8 cellular contexts compared by ENCODE assay signal in genomic region chr5:18745591-18745987, GRCh38.
DNase-seq lines count a peak whose midpoint lies in the region; ATAC-seq and TF ChIP-seq lines count a peak whose summit lies in the region.

No MANE protein-coding gene starts in this region.

- H3K9me3 ChIP-seq in heart left ventricle (peaks cover 0 to 5% (median 0%) of the 10 kb centered on the region in 12 donors), suprapubic skin (no peaks in the 10 kb centered on the region)

- H3K4me3 ChIP-seq in heart left ventricle (peak overlapping the region; percentile 4 to 81 (median 52)), suprapubic skin (peak overlapping the region; percentile 42)

- WGBS in heart left ventricle, 4 donors: 60 to 78% (median 66%) methylated on average over 7 of the region's 7 CpGs
- 90% methylated on average over 7 of the region's 7 CpGs for WGBS in suprapubic skin

- DNase-seq in DMS 273 (lab: John Stamatoyannopoulos, UW; ENCODE audit: unreplicated experiment): peak; percentile 75
- DNase-seq in SHP77 treated with DMSO at 0.1 percent for 48 hours (lab: John Stamatoyannopoulos, UW): peak; percentile 89
- peak; percentile 14 to 59 (median 37) for DNase-seq in heart left ventricle
- no peak for DNase-seq in suprapubic skin (ENCODE audit: low spot score in 2 of 2)
- DNase-seq in nephron progenitor cell: no peak
- DNase-seq in HPDE6-E6E7 (ENCODE audit: extremely low spot score): no peak

- H3K27ac Mint-ChIP-seq in nephron progenitor cell: no peak overlapping the region

- H3K27me3 ChIP-seq in heart left ventricle (no peaks in the 10 kb centered on the region), suprapubic skin (no peaks in the 10 kb centered on the region)

- no peak overlapping the region for H3K4me3 Mint-ChIP-seq in nephron progenitor cell

- peak overlapping the region in 11 of 12 donors; percentile 28 to 90 (median 71) for H3K27ac ChIP-seq in heart left ventricle
- H3K27ac ChIP-seq in suprapubic skin: no peak overlapping the region

- no peak for TF ChIP-seq CTCF in heart left ventricle (IDR thresholded peaks at IDR 0.05)
- TF ChIP-seq CTCF in suprapubic skin (IDR thresholded peaks at IDR 0.05): no peak
- TF ChIP-seq CTCF in nephron progenitor cell (IDR thresholded peaks at IDR 0.05): no peak

- peaks cover 0 to 18% (median 0%) of the 10 kb centered on the region in 12 donors for H3K4me1 ChIP-seq in heart left ventricle
- no peaks in the 10 kb centered on the region for H3K4me1 ChIP-seq in suprapubic skin

- ATAC-seq in GM19452 (IDR thresholded peaks at IDR 0.05; ENCODE audit: unreplicated experiment): peak; percentile 18
- ATAC-seq in HG03442 (IDR thresholded peaks at IDR 0.05; ENCODE audit: unreplicated experiment): peak; percentile 18
- ATAC-seq in heart left ventricle: peak; percentile 38 to 74 (median 46)

- no peak for TF ChIP-seq EP300 in suprapubic skin (IDR thresholded peaks at IDR 0.05)

- no peaks in the 10 kb centered on the region for H3K4me1 Mint-ChIP-seq in nephron progenitor cell

- H3K36me3 ChIP-seq in heart left ventricle: no peaks in the 10 kb centered on the region
- no peaks in the 10 kb centered on the region for H3K36me3 ChIP-seq in suprapubic skin

- H3K27me3 Mint-ChIP-seq in nephron progenitor cell (ENCODE audit: low read depth, poor library complexity): no peaks in the 10 kb centered on the region

- H3K9me3 Mint-ChIP-seq in nephron progenitor cell: peaks cover 10% of the 10 kb centered on the region

- intact Hi-C loops in heart left ventricle (cut with DNase I): no loop called here

- no peak for TF ChIP-seq POLR2A in heart left ventricle (IDR thresholded peaks at IDR 0.05)
- TF ChIP-seq POLR2A in suprapubic skin (IDR thresholded peaks at IDR 0.05): no peak

- H3K36me3 Mint-ChIP-seq in nephron progenitor cell (ENCODE audit: low read depth): no peaks in the 10 kb centered on the region

Comparison
In these comparisons a context has a peak if more than half of its experiments do, and no peak if none do; other contexts are left out.
1. DNase-seq: peak in DMS 273 (single experiment), SHP77 treated with DMSO at 0.1 percent for 48 hours (single experiment) and heart left ventricle (5 of 5); none in suprapubic skin (0 of 2), nephron progenitor cell (single experiment) and HPDE6-E6E7 (single experiment).
2. Peak in every context shown above with its lines, with median percentiles within 50 percentile points of each other: ATAC-seq.